ENCODE assay signal across 8 cellular contexts in genomic region chr12:113214938-113215400, GRCh38. TPM values are rescaled to one million over a fixed set of nuclear protein-coding genes. Genes with fewer than 3 reads are reported as not detected.
DNase-seq lines count a peak whose midpoint lies in the region; ATAC-seq, FAIRE-seq and TF ChIP-seq lines count a peak whose summit lies in the region.

No MANE protein-coding gene starts in this region.

- H3K9me3 ChIP-seq in T-helper 17 cell (ENCODE audit: control insufficient read depth, low read length, poor library complexity, severe bottlenecking), result no peaks in the 10 kb centered on the region

- ATAC-seq in HG03469 (IDR thresholded peaks at IDR 0.05; ENCODE audit: unreplicated experiment) (peak; percentile 36), T-helper 17 cell (peak; percentile 25), GM21619 (IDR thresholded peaks at IDR 0.05; ENCODE audit: unreplicated experiment) (no peak)
- peak; percentile 87 for ATAC-seq in stimulated activated memory B cell treated with anti-CD40 and anti-IgM and Interleukin-4, amounts not matched to agents 10 μg/mL and 1 μg/mL and 100 μg/mL, for 72 hours

- no peak overlapping the region for H3K27ac Mint-ChIP-seq in T-helper 17 cell
- H3K27ac Mint-ChIP-seq in stimulated activated memory B cell treated with anti-CD40 and anti-IgM and Interleukin-4, amounts not matched to agents 10 μg/mL and 1 μg/mL and 100 μg/mL, for 72 hours, result peak overlapping the region; percentile 69

- peaks cover 18% of the 10 kb centered on the region for H3K4me1 Mint-ChIP-seq in T-helper 17 cell
- peaks cover 35% of the 10 kb centered on the region for H3K4me1 Mint-ChIP-seq in stimulated activated memory B cell treated with anti-CD40 and anti-IgM and Interleukin-4, amounts not matched to agents 10 μg/mL and 1 μg/mL and 100 μg/mL, for 72 hours

- DNase-seq in GM12892 (ENCODE audit: insufficient read length), result no peak
- no peak for DNase-seq in T-helper 17 cell
- DNase-seq in foreskin melanocyte, result peak; percentile 99
- DNase-seq in NCI-H1436 (lab: John Stamatoyannopoulos, UW), result no peak
- no peak for DNase-seq in activated T-cell treated with anti-CD3 and anti-CD28 coated beads for 4 hours

- no peak for TF ChIP-seq POLR2A in GM12892 (IDR thresholded peaks at IDR 0.05; ENCODE audit: low read depth, low read length)

- FAIRE-seq in GM12892 (lab: Jason Lieb, UNC), result peak; percentile 81

- no peaks in the 10 kb centered on the region for H3K36me3 Mint-ChIP-seq in T-helper 17 cell (ENCODE audit: low read depth)
- no peaks in the 10 kb centered on the region for H3K36me3 Mint-ChIP-seq in stimulated activated memory B cell treated with anti-CD40 and anti-IgM and Interleukin-4, amounts not matched to agents 10 μg/mL and 1 μg/mL and 100 μg/mL, for 72 hours

- no peaks in the 10 kb centered on the region for H3K27me3 Mint-ChIP-seq in T-helper 17 cell
- H3K27me3 Mint-ChIP-seq in stimulated activated memory B cell treated with anti-CD40 and anti-IgM and Interleukin-4, amounts not matched to agents 10 μg/mL and 1 μg/mL and 100 μg/mL, for 72 hours, result no peaks in the 10 kb centered on the region

- no peak overlapping the region for H3K4me3 Mint-ChIP-seq in T-helper 17 cell
- H3K4me3 Mint-ChIP-seq in stimulated activated memory B cell treated with anti-CD40 and anti-IgM and Interleukin-4, amounts not matched to agents 10 μg/mL and 1 μg/mL and 100 μg/mL, for 72 hours, result no peak overlapping the region

- no peaks in the 10 kb centered on the region for H3K9me3 Mint-ChIP-seq in stimulated activated memory B cell treated with anti-CD40 and anti-IgM and Interleukin-4, amounts not matched to agents 10 μg/mL and 1 μg/mL and 100 μg/mL, for 72 hours

RNA-seq across cellular contexts. Expression of gene TPCN1, which starts 6.3 kb away (rescaled TPM):
- polyA plus RNA-seq in GM12892 (2012; ENCODE audit: missing spikeins), result 23.5 TPM
- total RNA-seq in T-helper 17 cell, result 10 to 100 TPM; 39.9 to 59.0 TPM

RNA-seq across cellular contexts. Expression of gene RITA1, which starts 29.4 kb away (rescaled TPM):
- 10.5 TPM for polyA plus RNA-seq in GM12892 (2012; ENCODE audit: missing spikeins)
- total RNA-seq in T-helper 17 cell, result 1 to 10 TPM; 5.1 to 8.6 TPM

RNA-seq across cellular contexts. Expression of gene DDX54, which starts 29.7 kb away (rescaled TPM):
- 27.4 TPM for polyA plus RNA-seq in GM12892 (2012; ENCODE audit: missing spikeins)
- 10 to 100 TPM; 75.9 to 92.5 TPM for total RNA-seq in T-helper 17 cell
